In genomic region chr6:110813813-110814487, GRCh38 we compare ENCODE assay signal across 1 cellular context.
TF ChIP-seq lines count a peak whose summit lies in the region.

No MANE protein-coding gene starts in this region.

TF ChIP-seq in HepG2, 621 proteins besides CTCF, POLR2A, EP300 and RAD21 (continued from another document and continues in another):
- TF ChIP-seq PPARG (CRISPR knock-in tag; conservative IDR thresholded peaks at IDR 0.05) (no peak), ZFP90 (CRISPR knock-in tag; IDR thresholded peaks at IDR 0.05; ENCODE audit: borderline replicate concordance) (peak; percentile 57), ESRRA (CRISPR knock-in tag; IDR thresholded peaks at IDR 0.05; ENCODE audit: low read depth) (no peak), ZNF383 (CRISPR knock-in tag; IDR thresholded peaks at IDR 0.05; ENCODE audit: borderline replicate concordance) (no peak), SRF (IDR thresholded peaks at IDR 0.05; ENCODE audit: low read depth, low read length) (no peak), ZZZ3 (CRISPR knock-in tag; IDR thresholded peaks at IDR 0.05; ENCODE audit: borderline replicate concordance) (peak; percentile 3; the same call in 1 of the 2 replicates), JARID2 (CRISPR knock-in tag; IDR thresholded peaks at IDR 0.05; ENCODE audit: insufficient replicate concordance) (no peak), ETV5 (CRISPR knock-in tag; IDR thresholded peaks at IDR 0.05; ENCODE audit: borderline replicate concordance) (0 out of 2 replicates have a peak, but pooled peaks have one; percentile 14), KAT8 (CRISPR knock-in tag; IDR thresholded peaks at IDR 0.05) (0 out of 2 replicates have a peak, but pooled peaks have one; percentile 13), ZNF337 (CRISPR knock-in tag; IDR thresholded peaks at IDR 0.05; ENCODE audit: borderline replicate concordance, low read depth) (0 out of 2 replicates have a peak, but pooled peaks have one; percentile 45), ZNF609 (CRISPR knock-in tag; IDR thresholded peaks at IDR 0.05; ENCODE audit: borderline replicate concordance) (peak; percentile 5; the same call in 1 of the 2 replicates), ZNF143 (CRISPR knock-in tag; IDR thresholded peaks at IDR 0.05) (0 out of 2 replicates have a peak, but pooled peaks have one; percentile 5), MZF1 (CRISPR knock-in tag; IDR thresholded peaks at IDR 0.05; ENCODE audit: borderline replicate concordance) (no peak), ZFP36 (IDR thresholded peaks at IDR 0.05; ENCODE audit: borderline replicate concordance, low read depth, low read length, partially characterized antibody) (no peak), DNMT3B (CRISPR knock-in tag; conservative IDR thresholded peaks at IDR 0.05) (no peak)
- TF ChIP-seq, protein P1, sequence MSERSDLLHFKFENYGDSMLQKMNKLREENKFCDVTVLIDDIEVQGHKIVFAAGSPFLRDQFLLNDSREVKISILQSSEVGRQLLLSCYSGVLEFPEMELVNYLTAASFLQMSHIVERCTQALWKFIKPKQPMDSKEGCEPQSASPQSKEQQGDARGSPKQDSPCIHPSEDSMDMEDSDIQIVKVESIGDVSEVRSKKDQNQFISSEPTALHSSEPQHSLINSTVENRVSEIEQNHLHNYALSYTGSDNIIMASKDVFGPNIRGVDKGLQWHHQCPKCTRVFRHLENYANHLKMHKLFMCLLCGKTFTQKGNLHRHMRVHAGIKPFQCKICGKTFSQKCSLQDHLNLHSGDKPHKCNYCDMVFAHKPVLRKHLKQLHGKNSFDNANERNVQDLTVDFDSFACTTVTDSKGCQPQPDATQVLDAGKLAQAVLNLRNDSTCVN (CRISPR knock-in tag; IDR thresholded peaks at IDR 0.05; ENCODE audit: borderline replicate concordance): no peak
- TF ChIP-seq, protein P2, sequence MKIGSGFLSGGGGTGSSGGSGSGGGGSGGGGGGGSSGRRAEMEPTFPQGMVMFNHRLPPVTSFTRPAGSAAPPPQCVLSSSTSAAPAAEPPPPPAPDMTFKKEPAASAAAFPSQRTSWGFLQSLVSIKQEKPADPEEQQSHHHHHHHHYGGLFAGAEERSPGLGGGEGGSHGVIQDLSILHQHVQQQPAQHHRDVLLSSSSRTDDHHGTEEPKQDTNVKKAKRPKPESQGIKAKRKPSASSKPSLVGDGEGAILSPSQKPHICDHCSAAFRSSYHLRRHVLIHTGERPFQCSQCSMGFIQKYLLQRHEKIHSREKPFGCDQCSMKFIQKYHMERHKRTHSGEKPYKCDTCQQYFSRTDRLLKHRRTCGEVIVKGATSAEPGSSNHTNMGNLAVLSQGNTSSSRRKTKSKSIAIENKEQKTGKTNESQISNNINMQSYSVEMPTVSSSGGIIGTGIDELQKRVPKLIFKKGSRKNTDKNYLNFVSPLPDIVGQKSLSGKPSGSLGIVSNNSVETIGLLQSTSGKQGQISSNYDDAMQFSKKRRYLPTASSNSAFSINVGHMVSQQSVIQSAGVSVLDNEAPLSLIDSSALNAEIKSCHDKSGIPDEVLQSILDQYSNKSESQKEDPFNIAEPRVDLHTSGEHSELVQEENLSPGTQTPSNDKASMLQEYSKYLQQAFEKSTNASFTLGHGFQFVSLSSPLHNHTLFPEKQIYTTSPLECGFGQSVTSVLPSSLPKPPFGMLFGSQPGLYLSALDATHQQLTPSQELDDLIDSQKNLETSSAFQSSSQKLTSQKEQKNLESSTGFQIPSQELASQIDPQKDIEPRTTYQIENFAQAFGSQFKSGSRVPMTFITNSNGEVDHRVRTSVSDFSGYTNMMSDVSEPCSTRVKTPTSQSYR (CRISPR knock-in tag; IDR thresholded peaks at IDR 0.05; ENCODE audit: borderline replicate concordance): 0 out of 2 replicates have a peak, but pooled peaks have one; percentile 41
- TF ChIP-seq, protein P3, sequence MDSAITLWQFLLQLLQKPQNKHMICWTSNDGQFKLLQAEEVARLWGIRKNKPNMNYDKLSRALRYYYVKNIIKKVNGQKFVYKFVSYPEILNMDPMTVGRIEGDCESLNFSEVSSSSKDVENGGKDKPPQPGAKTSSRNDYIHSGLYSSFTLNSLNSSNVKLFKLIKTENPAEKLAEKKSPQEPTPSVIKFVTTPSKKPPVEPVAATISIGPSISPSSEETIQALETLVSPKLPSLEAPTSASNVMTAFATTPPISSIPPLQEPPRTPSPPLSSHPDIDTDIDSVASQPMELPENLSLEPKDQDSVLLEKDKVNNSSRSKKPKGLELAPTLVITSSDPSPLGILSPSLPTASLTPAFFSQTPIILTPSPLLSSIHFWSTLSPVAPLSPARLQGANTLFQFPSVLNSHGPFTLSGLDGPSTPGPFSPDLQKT (CRISPR knock-in tag; IDR thresholded peaks at IDR 0.05; ENCODE audit: borderline replicate concordance): no peak
- TF ChIP-seq, protein P4, sequence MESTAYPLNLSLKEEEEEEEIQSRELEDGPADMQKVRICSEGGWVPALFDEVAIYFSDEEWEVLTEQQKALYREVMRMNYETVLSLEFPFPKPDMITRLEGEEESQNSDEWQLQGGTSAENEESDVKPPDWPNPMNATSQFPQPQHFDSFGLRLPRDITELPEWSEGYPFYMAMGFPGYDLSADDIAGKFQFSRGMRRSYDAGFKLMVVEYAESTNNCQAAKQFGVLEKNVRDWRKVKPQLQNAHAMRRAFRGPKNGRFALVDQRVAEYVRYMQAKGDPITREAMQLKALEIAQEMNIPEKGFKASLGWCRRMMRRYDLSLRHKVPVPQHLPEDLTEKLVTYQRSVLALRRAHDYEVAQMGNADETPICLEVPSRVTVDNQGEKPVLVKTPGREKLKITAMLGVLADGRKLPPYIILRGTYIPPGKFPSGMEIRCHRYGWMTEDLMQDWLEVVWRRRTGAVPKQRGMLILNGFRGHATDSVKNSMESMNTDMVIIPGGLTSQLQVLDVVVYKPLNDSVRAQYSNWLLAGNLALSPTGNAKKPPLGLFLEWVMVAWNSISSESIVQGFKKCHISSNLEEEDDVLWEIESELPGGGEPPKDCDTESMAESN (CRISPR knock-in tag; conservative IDR thresholded peaks at IDR 0.05): no peak
- TF ChIP-seq, protein P5, sequence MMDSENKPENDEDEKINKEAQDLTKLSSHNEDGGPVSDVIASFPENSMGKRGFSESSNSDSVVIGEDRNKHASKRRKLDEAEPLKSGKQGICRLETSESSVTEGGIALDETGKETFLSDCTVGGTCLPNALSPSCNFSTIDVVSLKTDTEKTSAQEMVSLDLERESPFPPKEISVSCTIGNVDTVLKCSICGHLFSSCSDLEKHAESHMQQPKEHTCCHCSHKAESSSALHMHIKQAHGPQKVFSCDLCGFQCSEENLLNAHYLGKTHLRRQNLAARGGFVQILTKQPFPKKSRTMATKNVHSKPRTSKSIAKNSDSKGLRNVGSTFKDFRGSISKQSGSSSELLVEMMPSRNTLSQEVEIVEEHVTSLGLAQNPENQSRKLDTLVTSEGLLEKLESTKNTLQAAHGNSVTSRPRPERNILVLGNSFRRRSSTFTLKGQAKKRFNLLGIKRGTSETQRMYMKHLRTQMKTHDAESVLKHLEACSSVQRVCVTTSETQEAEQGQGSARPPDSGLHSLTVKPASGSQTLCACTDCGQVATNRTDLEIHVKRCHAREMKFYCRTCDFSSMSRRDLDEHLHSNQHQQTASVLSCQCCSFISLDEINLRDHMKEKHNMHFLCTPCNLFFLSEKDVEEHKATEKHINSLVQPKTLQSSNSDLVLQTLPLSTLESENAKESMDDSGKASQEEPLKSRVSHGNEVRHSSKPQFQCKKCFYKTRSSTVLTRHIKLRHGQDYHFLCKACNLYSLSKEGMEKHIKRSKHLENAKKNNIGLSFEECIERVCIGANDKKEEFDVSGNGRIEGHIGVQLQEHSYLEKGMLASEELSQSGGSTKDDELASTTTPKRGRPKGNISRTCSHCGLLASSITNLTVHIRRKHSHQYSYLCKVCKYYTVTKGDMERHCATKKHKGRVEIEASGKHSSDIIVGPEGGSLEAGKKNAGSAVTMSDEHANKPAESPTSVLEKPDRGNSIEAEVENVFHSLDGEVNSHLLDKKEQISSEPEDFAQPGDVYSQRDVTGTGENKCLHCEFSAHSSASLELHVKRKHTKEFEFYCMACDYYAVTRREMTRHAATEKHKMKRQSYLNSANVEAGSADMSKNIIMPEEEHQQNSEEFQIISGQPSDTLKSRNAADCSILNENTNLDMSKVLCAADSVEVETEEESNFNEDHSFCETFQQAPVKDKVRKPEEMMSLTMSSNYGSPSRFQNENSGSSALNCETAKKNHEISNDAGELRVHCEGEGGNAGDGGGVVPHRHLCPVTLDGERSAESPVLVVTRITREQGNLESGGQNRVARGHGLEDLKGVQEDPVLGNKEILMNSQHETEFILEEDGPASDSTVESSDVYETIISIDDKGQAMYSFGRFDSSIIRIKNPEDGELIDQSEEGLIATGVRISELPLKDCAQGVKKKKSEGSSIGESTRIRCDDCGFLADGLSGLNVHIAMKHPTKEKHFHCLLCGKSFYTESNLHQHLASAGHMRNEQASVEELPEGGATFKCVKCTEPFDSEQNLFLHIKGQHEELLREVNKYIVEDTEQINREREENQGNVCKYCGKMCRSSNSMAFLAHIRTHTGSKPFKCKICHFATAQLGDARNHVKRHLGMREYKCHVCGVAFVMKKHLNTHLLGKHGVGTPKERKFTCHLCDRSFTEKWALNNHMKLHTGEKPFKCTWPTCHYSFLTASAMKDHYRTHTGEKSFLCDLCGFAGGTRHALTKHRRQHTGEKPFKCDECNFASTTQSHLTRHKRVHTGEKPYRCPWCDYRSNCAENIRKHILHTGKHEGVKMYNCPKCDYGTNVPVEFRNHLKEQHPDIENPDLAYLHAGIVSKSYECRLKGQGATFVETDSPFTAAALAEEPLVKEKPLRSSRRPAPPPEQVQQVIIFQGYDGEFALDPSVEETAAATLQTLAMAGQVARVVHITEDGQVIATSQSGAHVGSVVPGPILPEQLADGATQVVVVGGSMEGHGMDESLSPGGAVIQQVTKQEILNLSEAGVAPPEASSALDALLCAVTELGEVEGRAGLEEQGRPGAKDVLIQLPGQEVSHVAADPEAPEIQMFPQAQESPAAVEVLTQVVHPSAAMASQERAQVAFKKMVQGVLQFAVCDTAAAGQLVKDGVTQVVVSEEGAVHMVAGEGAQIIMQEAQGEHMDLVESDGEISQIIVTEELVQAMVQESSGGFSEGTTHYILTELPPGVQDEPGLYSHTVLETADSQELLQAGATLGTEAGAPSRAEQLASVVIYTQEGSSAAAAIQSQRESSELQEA (CRISPR knock-in tag; IDR thresholded peaks at IDR 0.05; ENCODE audit: not compliant biosample characterization): peak; percentile 50
- TF ChIP-seq, protein P6, sequence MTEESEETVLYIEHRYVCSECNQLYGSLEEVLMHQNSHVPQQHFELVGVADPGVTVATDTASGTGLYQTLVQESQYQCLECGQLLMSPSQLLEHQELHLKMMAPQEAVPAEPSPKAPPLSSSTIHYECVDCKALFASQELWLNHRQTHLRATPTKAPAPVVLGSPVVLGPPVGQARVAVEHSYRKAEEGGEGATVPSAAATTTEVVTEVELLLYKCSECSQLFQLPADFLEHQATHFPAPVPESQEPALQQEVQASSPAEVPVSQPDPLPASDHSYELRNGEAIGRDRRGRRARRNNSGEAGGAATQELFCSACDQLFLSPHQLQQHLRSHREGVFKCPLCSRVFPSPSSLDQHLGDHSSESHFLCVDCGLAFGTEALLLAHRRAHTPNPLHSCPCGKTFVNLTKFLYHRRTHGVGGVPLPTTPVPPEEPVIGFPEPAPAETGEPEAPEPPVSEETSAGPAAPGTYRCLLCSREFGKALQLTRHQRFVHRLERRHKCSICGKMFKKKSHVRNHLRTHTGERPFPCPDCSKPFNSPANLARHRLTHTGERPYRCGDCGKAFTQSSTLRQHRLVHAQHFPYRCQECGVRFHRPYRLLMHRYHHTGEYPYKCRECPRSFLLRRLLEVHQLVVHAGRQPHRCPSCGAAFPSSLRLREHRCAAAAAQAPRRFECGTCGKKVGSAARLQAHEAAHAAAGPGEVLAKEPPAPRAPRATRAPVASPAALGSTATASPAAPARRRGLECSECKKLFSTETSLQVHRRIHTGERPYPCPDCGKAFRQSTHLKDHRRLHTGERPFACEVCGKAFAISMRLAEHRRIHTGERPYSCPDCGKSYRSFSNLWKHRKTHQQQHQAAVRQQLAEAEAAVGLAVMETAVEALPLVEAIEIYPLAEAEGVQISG (CRISPR knock-in tag; IDR thresholded peaks at IDR 0.05): peak; percentile 33; the same call in 1 of the 2 replicates
- TF ChIP-seq, protein P7, sequence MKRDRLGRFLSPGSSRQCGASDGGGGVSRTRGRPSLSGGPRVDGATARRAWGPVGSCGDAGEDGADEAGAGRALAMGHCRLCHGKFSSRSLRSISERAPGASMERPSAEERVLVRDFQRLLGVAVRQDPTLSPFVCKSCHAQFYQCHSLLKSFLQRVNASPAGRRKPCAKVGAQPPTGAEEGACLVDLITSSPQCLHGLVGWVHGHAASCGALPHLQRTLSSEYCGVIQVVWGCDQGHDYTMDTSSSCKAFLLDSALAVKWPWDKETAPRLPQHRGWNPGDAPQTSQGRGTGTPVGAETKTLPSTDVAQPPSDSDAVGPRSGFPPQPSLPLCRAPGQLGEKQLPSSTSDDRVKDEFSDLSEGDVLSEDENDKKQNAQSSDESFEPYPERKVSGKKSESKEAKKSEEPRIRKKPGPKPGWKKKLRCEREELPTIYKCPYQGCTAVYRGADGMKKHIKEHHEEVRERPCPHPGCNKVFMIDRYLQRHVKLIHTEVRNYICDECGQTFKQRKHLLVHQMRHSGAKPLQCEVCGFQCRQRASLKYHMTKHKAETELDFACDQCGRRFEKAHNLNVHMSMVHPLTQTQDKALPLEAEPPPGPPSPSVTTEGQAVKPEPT (CRISPR knock-in tag; IDR thresholded peaks at IDR 0.05; ENCODE audit: low read depth): no peak
